Comparison of ENCODE assay signal across 8 cellular contexts in genomic region chr20:31705598-31706597, GRCh38. TPM values are rescaled to one million over a fixed set of nuclear protein-coding genes. Genes with fewer than 3 reads are reported as not detected.
A peak's percentile ranks its signal among the peaks of the same experiment; 100 is the strongest.
DNase-seq lines count a peak whose midpoint lies in the region; ATAC-seq and TF ChIP-seq lines count a peak whose summit lies in the region.

No MANE protein-coding gene starts in this region.

- DNase-seq in left ventricle myocardium inferior (no peak), left ventricle myocardium superior (no peak), caudate nucleus (lab: John Stamatoyannopoulos, UW) (no peak), spleen (peak; percentile 42), NCI-H146 (lab: John Stamatoyannopoulos, UW) (no peak), GM19238 (ENCODE audit: insufficient read length, low spot score) (no peak)
- DNase-seq in stimulated activated CD4-positive, alpha-beta T cell treated with anti-CD3 and anti-CD28 coated beads, Interleukin-2, amount 100 ng/mL, for 48 hours = no peak

- no peak for TF ChIP-seq POLR2A in spleen (IDR thresholded peaks at IDR 0.05)

- H3K27ac ChIP-seq in left ventricle myocardium inferior (replicated peaks) (peak overlapping the region; percentile 84), caudate nucleus (ENCODE audit: low read depth, low read length) (peak overlapping the region; percentile 9), spleen (peak overlapping the region in 7 of 8 donors; percentile 11 to 62 (median 58))

- 58 to 77% (median 73%) methylated on average over 4 of the region's 4 CpGs for WGBS in spleen, 5 donors

- no peaks in the 10 kb centered on the region for H3K27me3 ChIP-seq in left ventricle myocardium inferior (ENCODE audit: low read depth)
- H3K27me3 ChIP-seq in spleen (replicated peaks in 1 of 7) = no peaks in the 10 kb centered on the region

- H3K9me3 ChIP-seq in left ventricle myocardium inferior (replicated peaks) (no peaks in the 10 kb centered on the region), spleen (no peaks in the 10 kb centered on the region)

- H3K36me3 ChIP-seq in left ventricle myocardium inferior = peaks cover 34% of the 10 kb centered on the region
- peaks cover 0 to 94% (median 25%) of the 10 kb centered on the region in 6 donors for H3K36me3 ChIP-seq in spleen

- peaks cover 98% of the 10 kb centered on the region for H3K4me1 ChIP-seq in left ventricle myocardium inferior
- H3K4me1 ChIP-seq in spleen = peaks cover 9 to 88% (median 60%) of the 10 kb centered on the region in 6 donors

- no peak for ATAC-seq in left ventricle myocardium superior
- ATAC-seq in HG03159 (IDR thresholded peaks at IDR 0.05; ENCODE audit: unreplicated experiment) = peak; percentile 79

- no peak for TF ChIP-seq CTCF in left ventricle myocardium inferior (IDR thresholded peaks at IDR 0.05; ENCODE audit: borderline replicate concordance)
- no peak for TF ChIP-seq CTCF in spleen (IDR thresholded peaks at IDR 0.05 in 8 of 11, conservative IDR thresholded peaks at IDR 0.05 in 3 of 11)

- no peak overlapping the region for H3K4me3 ChIP-seq in left ventricle myocardium inferior
- peak overlapping the region in 1 of 8 donors; percentile 3 for H3K4me3 ChIP-seq in spleen

- intact Hi-C loops in left ventricle myocardium inferior (cut with micrococcal nuclease) (no loop called here), left ventricle myocardium superior (cut with micrococcal nuclease) (no loop called here), spleen (cut with DNase I; ENCODE audit: low total_unique reads) (no loop called here)

RNA-seq across cellular contexts. Expression of gene BCL2L1, which starts 16.8 kb away (rescaled TPM):
- total RNA-seq in left ventricle myocardium inferior (53.2 TPM), left ventricle myocardium superior (54.8 TPM), spleen (100 to 1,000 TPM in 4 of 7 donors, 10 to 100 TPM in 3; 70.2 to 167 (median 107) TPM)
- polyA plus RNA-seq in spleen = 10 to 100 TPM; 18.7 to 55.5 (median 22.7) TPM

RNA-seq across cellular contexts. Expression of gene TPX2, which starts 33.2 kb away (rescaled TPM):
- total RNA-seq in left ventricle myocardium inferior (0.71 TPM), left ventricle myocardium superior (0.72 TPM), spleen (10 to 100 TPM in 3 of 7 donors, 1 to 10 TPM in 4; 2.6 to 16.2 (median 8.8) TPM)
- 1 to 10 TPM; 1.4 to 9.3 (median 3.1) TPM for polyA plus RNA-seq in spleen

Comparison
In these comparisons a context has a peak if more than half of its experiments do, and no peak if none do; other contexts are left out.
1. H3K27ac ChIP-seq: peak in every context shown above with its lines; median percentile 84 in left ventricle myocardium inferior; 58 in spleen; 9 in caudate nucleus.